Comparison of ENCODE assay signal across 16 cellular contexts in genomic region chr4:113505057-113505456, GRCh38.
"Had no signal": no experiment of that assay in that cellular context is flagged by ENCODE, and none has a peak within 500 bp of the region (broad histone marks: within the 10 kb centered on the region; RNA-seq: fewer than 3 reads in every experiment).

No MANE protein-coding gene starts in this region.

- H3K9me3 ChIP-seq: esophagus squamous epithelium, prostate gland, tibial artery, upper lobe of left lung, vagina had no signal

- H3K36me3 ChIP-seq: prostate gland, vagina had no signal

- ATAC-seq: effector memory CD8-positive, alpha-beta T cell; foreskin keratinocyte; naive thymus-derived CD4-positive, alpha-beta T cell; stimulated activated effector memory CD8-positive, alpha-beta T cell treated with anti-CD3 and anti-CD28 coated beads, Interleukin-12 subunit alpha, Interleukin-12 subunit beta, amount 100 ng/mL, for 72 hours had no signal

- H3K27ac ChIP-seq: esophagus squamous epithelium, foreskin keratinocyte, parathyroid adenoma, prostate gland, tibial artery, upper lobe of left lung, vagina had no signal

- H3K79me2 ChIP-seq: parathyroid adenoma had no signal

- H3K27me3 ChIP-seq: esophagus squamous epithelium, foreskin keratinocyte, tibial artery, upper lobe of left lung, vagina had no signal

- H3K4me3 ChIP-seq: esophagus squamous epithelium, prostate gland, tibial artery, upper lobe of left lung, vagina had no signal

- H3K9ac ChIP-seq: parathyroid adenoma had no signal

- H3K4me1 ChIP-seq: esophagus squamous epithelium, foreskin keratinocyte, parathyroid adenoma, prostate gland, tibial artery, upper lobe of left lung, vagina had no signal

- DNase-seq: effector memory CD8-positive, alpha-beta T cell; esophagus squamous epithelium; foreskin keratinocyte; hippocampal formation; islet precursor cell; mesendoderm; naive thymus-derived CD4-positive, alpha-beta T cell; nephron progenitor cell; stimulated activated CD4-positive, alpha-beta T cell treated with anti-CD3 and anti-CD28 coated beads, Interleukin-4, amount 100 ng/mL, for 1 hour; stimulated activated CD8-positive, alpha-beta memory T cell treated with anti-CD3 and anti-CD28 coated beads, Interleukin-4, amount 100 ng/mL, for 48 hours; tibial artery; upper lobe of left lung had no signal

- H2AFZ ChIP-seq: parathyroid adenoma had no signal
